ENCODE assay signal across 26 cellular contexts in the genomic region with DNA sequence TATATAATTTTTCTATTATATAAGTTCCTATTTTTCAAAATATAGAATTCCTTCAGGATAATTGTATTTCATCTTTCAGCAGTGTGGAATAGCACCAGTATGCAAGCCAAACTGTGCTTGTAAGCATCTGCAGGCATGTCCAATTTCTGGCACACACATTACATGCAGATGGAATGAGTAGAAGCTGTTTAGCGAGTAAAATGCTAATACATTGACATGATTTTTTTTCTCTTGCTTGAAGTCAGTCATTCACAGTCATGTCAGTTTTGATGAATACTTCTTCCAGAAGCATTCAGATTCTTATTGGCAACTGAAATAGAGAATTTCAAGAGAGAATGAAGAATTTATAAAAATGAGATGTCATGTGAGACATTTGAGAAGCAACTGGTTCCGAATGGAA.
A peak's percentile ranks its signal among the peaks of the same experiment; 100 is the strongest.
DNase-seq lines count a peak whose midpoint lies in the region; ATAC-seq and TF ChIP-seq lines count a peak whose summit lies in the region.
"Had no signal": no experiment of that assay in that cellular context is flagged by ENCODE, and none has a peak within 500 bp of the region (broad histone marks: within the 10 kb centered on the region; RNA-seq: fewer than 3 reads in every experiment).

No MANE protein-coding gene starts in this region.

- H3K27me3 ChIP-seq in breast epithelium (no peaks in the 10 kb centered on the region), RWPE2 (ENCODE audit: insufficient read depth, poor library complexity, severe bottlenecking) (no peaks in the 10 kb centered on the region)

- no peak for TF ChIP-seq CTCF in MCF 10A (IDR thresholded peaks at IDR 0.05; ENCODE audit: unreplicated experiment)
- TF ChIP-seq CTCF in breast epithelium (IDR thresholded peaks at IDR 0.05): no peak
- no peak for TF ChIP-seq CTCF in RWPE2 (IDR thresholded peaks at IDR 0.05; ENCODE audit: poor library complexity, severe bottlenecking)
- no peak for TF ChIP-seq CTCF in epithelial cell of esophagus (IDR thresholded peaks at IDR 0.05; ENCODE audit: insufficient read depth, low read depth, low read length, missing control alignments)

- peak; percentile 40; the same call in 2 of the 3 replicates for ATAC-seq in RWPE2 (ENCODE audit: low read depth)
- no peak for ATAC-seq in HG03196 (IDR thresholded peaks at IDR 0.05; ENCODE audit: unreplicated experiment)
- ATAC-seq in GM21423 (IDR thresholded peaks at IDR 0.05; ENCODE audit: unreplicated experiment): no peak
- ATAC-seq: HCT116, K562 had no signal

- H3K4me1 ChIP-seq in breast epithelium (no peaks in the 10 kb centered on the region), RWPE2 (ENCODE audit: insufficient read depth, poor library complexity, severe bottlenecking) (peaks cover 25% of the 10 kb centered on the region)

- POLR2A ChIA-PET in MCF 10A (lab: Yijun Ruan, JAX): interaction anchor here (0.5 to 3.7 kb wide), 29 partner anchors 8 to 1618 kb away, joined by 3 to 54 read pairs (median 4); a partner anchor contains a TSS

- no peak overlapping the region for H3K4me3 ChIP-seq in breast epithelium
- no peak overlapping the region for H3K4me3 ChIP-seq in RWPE2 (ENCODE audit: severe bottlenecking)
- no peak overlapping the region for H3K4me3 ChIP-seq in epithelial cell of esophagus (ENCODE audit: low read length)
- H3K4me3 ChIP-seq: K562 had no signal

- peak overlapping the region; percentile 87 for H3K27ac Mint-ChIP-seq in MCF 10A (ENCODE audit: low read depth, unreplicated experiment)
- H3K27ac Mint-ChIP-seq: CD8-positive, alpha-beta memory T cell had no signal

- H3K4me3 Mint-ChIP-seq in MCF 10A (ENCODE audit: unreplicated experiment): peak overlapping the region; percentile 28
- H3K4me3 Mint-ChIP-seq: CD8-positive, alpha-beta memory T cell had no signal

- CTCF ChIA-PET in MCF 10A (lab: Yijun Ruan, JAX): interaction anchor here (0.9 to 2.2 kb wide), 5 partner anchors 9 to 132 kb away, joined by 3 to 9 read pairs (median 3); no protein-coding TSS in a partner anchor

- no TSS peak for BruUV-seq in MCF 10A (replicated peaks; lab: Mats Ljungman, UMichigan)

- no peaks in the 10 kb centered on the region for H3K9me3 Mint-ChIP-seq in MCF 10A (ENCODE audit: unreplicated experiment)
- H3K9me3 Mint-ChIP-seq: CD8-positive, alpha-beta memory T cell had no signal

- H3K4me1 Mint-ChIP-seq in MCF 10A (ENCODE audit: insufficient read depth, unreplicated experiment): peaks cover 28% of the 10 kb centered on the region

- H3K36me3 Mint-ChIP-seq in MCF 10A (ENCODE audit: insufficient read depth, unreplicated experiment): peaks cover 9% of the 10 kb centered on the region

- DNase-seq in MCF 10A (ENCODE audit: unreplicated experiment) (no peak), breast epithelium (ENCODE audit: low spot score in 2 of 2) (no peak), RWPE2 (ENCODE audit: low spot score) (no peak), epithelial cell of esophagus (ENCODE audit: low read depth) (peak; percentile 53), superior temporal gyrus (ENCODE audit: extremely low spot score) (peak; percentile 53), NCI-H748 (lab: John Stamatoyannopoulos, UW; ENCODE audit: unreplicated experiment) (no peak)
- DNase-seq: 8988T; AML-193; Calu3; CD8-positive, alpha-beta memory T cell; DMS53; GF-D8; MM.1S; NCI-H1048; NCI-H1436; NCI-H2029; NCI-H2227 treated with DMSO at 0.1 percent for 48 hours; NCI-H524 treated with DMSO at 0.1 percent for 48 hours; OCI-M1; Right ventricle myocardium superior; SW 1271 had no signal

- no peaks in the 10 kb centered on the region for H3K9me3 ChIP-seq in breast epithelium
- no peaks in the 10 kb centered on the region for H3K9me3 ChIP-seq in RWPE2 (ENCODE audit: severe bottlenecking)

- intact Hi-C loops in MCF 10A (cut with micrococcal nuclease): loop anchor here (1.0 to 5.0 kb wide), 2 partner anchors 19 to 33 kb away; no protein-coding TSS in a partner anchor
- intact Hi-C loops in breast epithelium (cut with DNase I; ENCODE audit: low total_unique reads): no loop called here

- TF ChIP-seq POLR2A in breast epithelium (IDR thresholded peaks at IDR 0.05): no peak

- H3K36me3 ChIP-seq in breast epithelium (no peaks in the 10 kb centered on the region), RWPE2 (ENCODE audit: low read depth) (peaks cover 4% of the 10 kb centered on the region; the same call in 1 of the 2 replicates)

- no peaks in the 10 kb centered on the region for H3K27me3 Mint-ChIP-seq in MCF 10A (ENCODE audit: insufficient read depth, unreplicated experiment)
- H3K27me3 Mint-ChIP-seq: CD8-positive, alpha-beta memory T cell had no signal

- H3K27ac ChIP-seq in breast epithelium (no peak overlapping the region), RWPE2 (ENCODE audit: poor library complexity, severe bottlenecking) (peak overlapping the region; percentile 56)
- H3K27ac ChIP-seq: C4-2B had no signal

Comparison
In these comparisons a context has a peak if more than half of its experiments do, and no peak if none do; other contexts are left out.
1. DNase-seq: peak in epithelial cell of esophagus (single experiment) and superior temporal gyrus (single experiment); none in MCF 10A (single experiment), breast epithelium (0 of 2), RWPE2 (single experiment) and NCI-H748 (single experiment).